In the genomic region with DNA sequence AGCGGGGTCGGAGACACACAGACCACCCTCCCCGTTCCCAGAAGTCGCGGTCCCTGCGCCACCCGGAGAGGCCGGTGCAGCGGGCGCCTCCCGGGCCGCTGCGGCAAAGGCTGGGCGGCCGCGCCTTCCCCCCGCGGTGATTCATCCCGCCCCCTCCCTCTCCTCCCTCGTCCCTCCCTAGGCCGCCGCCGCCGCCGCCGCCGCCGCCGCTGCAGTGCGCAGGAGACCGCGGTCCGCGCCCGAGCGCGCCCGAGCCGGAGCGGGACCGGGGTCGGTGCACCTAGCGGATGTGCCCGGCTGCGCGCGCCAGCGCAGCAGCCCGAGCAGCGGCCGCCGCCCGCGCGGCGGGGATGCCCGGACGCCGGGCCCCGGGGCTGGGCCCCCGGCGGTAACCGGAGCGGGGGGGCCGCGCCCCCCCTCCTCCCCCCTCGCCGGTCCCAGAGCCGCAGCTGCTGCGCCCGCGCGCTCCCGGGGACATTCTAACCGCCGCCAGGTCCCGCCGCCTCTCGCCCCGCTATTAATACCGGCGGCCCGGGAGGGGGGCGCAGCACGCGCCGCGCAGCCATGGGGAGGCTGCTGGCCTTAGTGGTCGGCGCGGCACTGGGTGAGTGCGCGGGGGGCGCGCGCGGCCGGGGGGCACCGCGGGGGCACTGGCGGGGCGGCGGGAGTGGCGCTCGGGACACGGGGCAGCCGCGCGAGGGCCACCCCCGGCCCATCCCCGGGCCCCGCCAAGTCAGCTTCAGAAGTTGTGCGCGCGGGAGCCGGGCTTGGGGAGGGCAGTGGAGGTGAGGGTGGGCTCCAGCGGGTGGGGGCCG, we compare ENCODE assay signal across 8 cellular contexts. TPM values are rescaled to one million over a fixed set of nuclear protein-coding genes. Genes with fewer than 3 reads are reported as not detected.
DNase-seq lines count a peak whose midpoint lies in the region; ATAC-seq and TF ChIP-seq lines count a peak whose summit lies in the region.

A gene (plus strand): TSS at position 214 of the 815 bp plus-strand sequence. CDS start 351 bp downstream, at position 565.

- ATAC-seq in T-cell (replicated peaks in 1 of 4) (peak; percentile 75 to 86 (median 80)), right cardiac atrium (peak; percentile 67 to 81), aorta (ENCODE audit: low FRiP score) (peak; percentile 79)

- intact Hi-C loops in right cardiac atrium (cut with DNase I), result no loop called here
- intact Hi-C loops in aorta (cut with DNase I), result no loop called here

- H3K27ac Mint-ChIP-seq in T-cell, result peak within 1 kb of the TSS in 1 of 2 donors; percentile 28

- peaks cover 13 to 17% of the 10 kb centered on the region in 2 donors for H3K27me3 Mint-ChIP-seq in T-cell

- H3K36me3 Mint-ChIP-seq in T-cell, result peaks cover 7% of the 10 kb centered on the region

- TF ChIP-seq CTCF in AG04449 (IDR thresholded peaks at IDR 0.05; ENCODE audit: insufficient read depth, low read length, missing control alignments), result no peak
- no peak for TF ChIP-seq CTCF in retinal pigment epithelial cell (conservative IDR thresholded peaks at IDR 0.05; ENCODE audit: low read depth, low read length)

- CTCF ChIA-PET in AG04449 (lab: Yijun Ruan, JAX) (interaction anchor here (1.5 to 1.6 kb wide), 2 partner anchors 16 to 36 kb away, joined by 5 to 6 read pairs; no protein-coding TSS in a partner anchor), T-cell (lab: Charles Lee) (no interaction called here)

- H3K36me3 ChIP-seq in H7 (replicated peaks; ENCODE audit: control insufficient read depth, insufficient read depth, low read length) (peaks cover 16% of the 10 kb centered on the region), aorta (ENCODE audit: control insufficient read depth in 1 of 2, insufficient read depth in 2 of 2, low read length in 1 of 2) (no peaks in the 10 kb centered on the region)

- H3K4me3 ChIP-seq in AG04449 (ENCODE audit: low read depth, low read length) (peak within 1 kb of the TSS; percentile 60), H7 (ENCODE audit: insufficient read depth, low read depth, low read length) (peak within 1 kb of the TSS; percentile 50), right cardiac atrium (ENCODE audit: low read length) (peak within 1 kb of the TSS; percentile 90), retinal pigment epithelial cell (ENCODE audit: low read length) (peak within 1 kb of the TSS; percentile 64), aorta (ENCODE audit: low read length in 2 of 2) (peak within 1 kb of the TSS; percentile 71 to 87)

- WGBS in right cardiac atrium, result under 1% methylated on average over 117 of the region's 118 CpGs
- 0 to 1% methylated on average over 51 to 118 of the region's 118 CpGs for WGBS in aorta, 2 donors

- H3K4me3 Mint-ChIP-seq in T-cell, result peak within 1 kb of the TSS; percentile 53 to 87 (median 76)

- POLR2A ChIA-PET in AG04449 (lab: Yijun Ruan, JAX), result interaction anchor here (0.7 to 1.1 kb wide), 2 partner anchors 10 to 24 kb away, joined by 3 to 4 read pairs; no protein-coding TSS in a partner anchor
- POLR2A ChIA-PET in T-cell (lab: Charles Lee), result no interaction called here

- peak within 1 kb of the TSS; percentile 66 for H3K27ac ChIP-seq in right cardiac atrium (ENCODE audit: low read length)
- no peak within 1 kb of the TSS for H3K27ac ChIP-seq in aorta (ENCODE audit: low read depth in 1 of 2, low read length in 2 of 2)

- H3K9me3 ChIP-seq in right cardiac atrium (ENCODE audit: control insufficient read depth, low read length), result no peaks in the 10 kb centered on the region
- no peaks in the 10 kb centered on the region for H3K9me3 ChIP-seq in aorta (ENCODE audit: control insufficient read depth, low read length)

- H3K9me3 Mint-ChIP-seq in T-cell, result no peaks in the 10 kb centered on the region

- DNase-seq in AG04449 (ENCODE audit: low read depth, low spot score) (no peak), H7 (peak; percentile 97), T-cell (peak in 16 of 34 experiments; percentile 18 to 69 (median 39)), amniotic stem cell (lab: John Stamatoyannopoulos, UW) (peak; percentile 48), right cardiac atrium (peak; percentile 77 to 91 (median 88)), retinal pigment epithelial cell (ENCODE audit: low read depth) (no peak), aorta (peak; percentile 81 to 93), NCI-H1694 (lab: John Stamatoyannopoulos, UW) (no peak)

- H3K4me1 Mint-ChIP-seq in T-cell, result peaks cover 9 to 12% (median 11%) of the 10 kb centered on the region in 3 donors

- H3K4me1 ChIP-seq in right cardiac atrium (ENCODE audit: control insufficient read depth, insufficient read depth, low read length), result peaks cover 2% of the 10 kb centered on the region
- H3K4me1 ChIP-seq in aorta (ENCODE audit: control insufficient read depth in 1 of 2, insufficient read depth in 2 of 2, low read length in 2 of 2), result no peaks in the 10 kb centered on the region

- peaks cover 12% of the 10 kb centered on the region for H3K27me3 ChIP-seq in H7 (ENCODE audit: control insufficient read depth, insufficient read depth, low read length)
- no peaks in the 10 kb centered on the region for H3K27me3 ChIP-seq in right cardiac atrium (ENCODE audit: control insufficient read depth, insufficient read depth)
- no peaks in the 10 kb centered on the region for H3K27me3 ChIP-seq in aorta (ENCODE audit: control insufficient read depth in 1 of 2, insufficient read depth in 2 of 2, low read length in 1 of 2)

RNA-seq across cellular contexts. Expression of the gene that starts here (rescaled TPM):
- 8.1 and 8.9 TPM in 2 replicates for total RNA-seq in H7 (2014; rRNA removed; shearing (Covaris generic))
- 1 to 10 TPM; 1.1 to 4.3 (median 3.7) TPM for total RNA-seq in T-cell
- 100 to 1,000 TPM in 1 of 4 donors, 10 to 100 TPM in 3; 74.3 to 134 (median 87.1) TPM for total RNA-seq in right cardiac atrium
- 89.1 TPM for polyA plus RNA-seq in right cardiac atrium
- 10 to 100 TPM; 11.9 to 21.4 TPM for total RNA-seq in aorta
- 10 to 100 TPM in 1 of 2 donors, 1 to 10 TPM in 1; 9.9 to 15.3 TPM for polyA plus RNA-seq in aorta

Comparison
In these comparisons a context has a peak if more than half of its experiments do, and no peak if none do; other contexts are left out.
1. DNase-seq: peak in H7 (single experiment), amniotic stem cell (single experiment), right cardiac atrium (3 of 3) and aorta (2 of 2); none in AG04449 (single experiment), retinal pigment epithelial cell (single experiment) and NCI-H1694 (single experiment).
2. Peak in every context shown above with its lines, with median percentiles within 50 percentile points of each other: H3K4me3 ChIP-seq and ATAC-seq.